ENCODE assay signal across 9 cellular contexts in genomic region chr11:3849297-3849874, GRCh38. TPM values are rescaled to one million over a fixed set of nuclear protein-coding genes. Genes with fewer than 3 reads are reported as not detected.
A peak's percentile ranks its signal among the peaks of the same experiment; 100 is the strongest.
DNase-seq lines count a peak whose midpoint lies in the region; ATAC-seq, FAIRE-seq and TF ChIP-seq lines count a peak whose summit lies in the region.
"Had no signal": no experiment of that assay in that cellular context is flagged by ENCODE, and none has a peak within 500 bp of the region (broad histone marks: within the 10 kb centered on the region; RNA-seq: fewer than 3 reads in every experiment).

No MANE protein-coding gene starts in this region.

- no peak overlapping the region for H2AFZ ChIP-seq in HCT116 (ENCODE audit: low read depth, low read length, poor library complexity, severe bottlenecking)
- no peak overlapping the region for H2AFZ ChIP-seq in OCI-LY3 (ENCODE audit: low read depth, low read length)
- no peak overlapping the region for H2AFZ ChIP-seq in keratinocyte (ENCODE audit: control insufficient read depth, low read length)

- no peak overlapping the region for H3K27ac ChIP-seq in HCT116 (ENCODE audit: low read depth, low read length)
- no peak overlapping the region for H3K27ac ChIP-seq in OCI-LY3 (ENCODE audit: low read length)
- no peak overlapping the region for H3K27ac ChIP-seq in keratinocyte (ENCODE audit: control insufficient read depth, insufficient read depth, low read length)
- H3K27ac ChIP-seq in thyroid gland: no peak overlapping the region
- H3K27ac ChIP-seq: skin epidermis had no signal

- no peaks in the 10 kb centered on the region for H4K20me1 ChIP-seq in HCT116 (ENCODE audit: insufficient read depth)
- H4K20me1 ChIP-seq in OCI-LY3 (ENCODE audit: insufficient read depth, low read length): no peaks in the 10 kb centered on the region
- H4K20me1 ChIP-seq in keratinocyte (ENCODE audit: control insufficient read depth, extremely low read depth, insufficient read depth, low read length): no peaks in the 10 kb centered on the region

- RAD21 ChIA-PET in HCT116 (lab: Charles Lee; ENCODE audit: low non-redundant PET in 1 of 2, low total read pairs in 2 of 2, uncharacterized antibody in 2 of 2, unreplicated experiment in 2 of 2): interaction anchor here (0.7 to 2.3 kb wide), 5 partner anchors 10 to 229 kb away, joined by 3 to 19 read pairs (median 5); no protein-coding TSS in a partner anchor

- dilution Hi-C loops in keratinocyte (cut with MboI; ENCODE audit: extremely low pct_ligation_motif_present, low sequenced_read_pairs): no loop called here

- 62 to 63% methylated on average over 10 of the region's 10 CpGs for WGBS in thyroid gland, 2 donors

- H3K4me1 ChIP-seq in HCT116 (ENCODE audit: control insufficient read depth in 1 of 2, insufficient read depth in 2 of 2, low read length in 2 of 2) (peaks cover 5 to 19% of the 10 kb centered on the region in 2 experiments), OCI-LY3 (ENCODE audit: low read length) (peaks cover 19% of the 10 kb centered on the region), keratinocyte (ENCODE audit: control insufficient read depth, extremely low read depth, insufficient read depth, low read length) (peaks cover 4% of the 10 kb centered on the region), thyroid gland (peaks cover 6% of the 10 kb centered on the region in 2 donors)

- DNase-seq in DMS53 (lab: John Stamatoyannopoulos, UW) (peak; percentile 64), HCT116 (ENCODE audit: low read depth, low spot score) (no peak), astrocyte of the hippocampus (ENCODE audit: low read depth, low spot score) (peak; percentile 68), keratinocyte (ENCODE audit: low read depth, low spot score) (no peak), thyroid gland (no peak), pons (ENCODE audit: low spot score) (no peak)
- DNase-seq in activated T-helper 2 cell treated with anti-CD3 and anti-CD28 coated beads, Interferon-gamma antibody, Interleukin-2, Interleukin-4, amounts not matched to agents 10 μg/mL and 5 μg/mL and 100 μg/mL, durations not matched to agents 14 hours and 24 hours and 36 hours (ENCODE audit: low spot score): no peak

- H3K9me3 Mint-ChIP-seq in activated T-helper 2 cell treated with anti-CD3 and anti-CD28 coated beads, Interferon-gamma antibody, Interleukin-2, Interleukin-4, amounts not matched to agents 10 μg/mL and 5 μg/mL and 100 μg/mL, durations not matched to agents 14 hours and 24 hours and 36 hours: no peaks in the 10 kb centered on the region

- H3K9me2 ChIP-seq in HCT116 (ENCODE audit: insufficient read depth): no peaks in the 10 kb centered on the region

- H3K27ac Mint-ChIP-seq in activated T-helper 2 cell treated with anti-CD3 and anti-CD28 coated beads, Interferon-gamma antibody, Interleukin-2, Interleukin-4, amounts not matched to agents 10 μg/mL and 5 μg/mL and 100 μg/mL, durations not matched to agents 14 hours and 24 hours and 36 hours: no peak overlapping the region

- TF ChIP-seq CTCF in HCT116 (IDR thresholded peaks at IDR 0.05 in 2 of 3, conservative IDR thresholded peaks at IDR 0.05 in 1 of 3; ENCODE audit: borderline replicate concordance in 1 of 3, insufficient read depth in 1 of 3, low read depth in 2 of 3, low read length in 2 of 3): peak; percentile 70 to 80 (median 77); a peak in 5 of 6 replicates
- TF ChIP-seq CTCF in OCI-LY3 (IDR thresholded peaks at IDR 0.05; ENCODE audit: low read depth, low read length): peak; percentile 76
- peak; percentile 55 to 67 (median 57) for TF ChIP-seq CTCF in keratinocyte (optimal IDR thresholded peaks at IDR 0.05 in 1 of 3, IDR thresholded peaks at IDR 0.05 in 1 of 3, conservative IDR thresholded peaks at IDR 0.05 in 1 of 3; ENCODE audit: extremely low read depth in 1 of 3, insufficient read depth in 2 of 3, low read length in 3 of 3)
- peak in 5 of 6 experiments; percentile 33 to 75 (median 70) for TF ChIP-seq CTCF in thyroid gland (IDR thresholded peaks at IDR 0.05)

- H3K27me3 ChIP-seq in HCT116 (ENCODE audit: insufficient read depth, low read length): 0 out of 2 replicates have a peak, but pooled peaks cover 3% of the 10 kb centered on the region
- H3K27me3 ChIP-seq in OCI-LY3 (ENCODE audit: low read depth, low read length): peaks cover 8% of the 10 kb centered on the region
- no peaks in the 10 kb centered on the region for H3K27me3 ChIP-seq in keratinocyte (ENCODE audit: control insufficient read depth, extremely low read depth, insufficient read depth, low read length)
- H3K27me3 ChIP-seq in thyroid gland: no peaks in the 10 kb centered on the region

- H3K79me2 ChIP-seq in HCT116 (ENCODE audit: insufficient read depth, low read length): no peaks in the 10 kb centered on the region
- H3K79me2 ChIP-seq in OCI-LY3 (ENCODE audit: low read length): no peaks in the 10 kb centered on the region
- H3K79me2 ChIP-seq in keratinocyte (ENCODE audit: control insufficient read depth, insufficient read depth, low read length): no peaks in the 10 kb centered on the region

- H3K27me3 Mint-ChIP-seq in activated T-helper 2 cell treated with anti-CD3 and anti-CD28 coated beads, Interferon-gamma antibody, Interleukin-2, Interleukin-4, amounts not matched to agents 10 μg/mL and 5 μg/mL and 100 μg/mL, durations not matched to agents 14 hours and 24 hours and 36 hours (ENCODE audit: low read depth): no peaks in the 10 kb centered on the region

- no peak for TF ChIP-seq POLR2A in HCT116 (IDR thresholded peaks at IDR 0.05; ENCODE audit: borderline replicate concordance, extremely low read depth, insufficient read depth, insufficient read length)
- TF ChIP-seq POLR2A in thyroid gland (IDR thresholded peaks at IDR 0.05): no peak

- peak; percentile 78 for FAIRE-seq in keratinocyte (lab: Jason Lieb, UNC)

- CTCF ChIA-PET in HCT116 (lab: Charles Lee): interaction anchor here (0.7 to 4.8 kb wide), 18 partner anchors 8 to 690 kb away, joined by 3 to 152 read pairs (median 5); partner anchors contain the start of gene RHOG

- H3K4me2 ChIP-seq in HCT116 (ENCODE audit: low read length): no peak overlapping the region
- no peak overlapping the region for H3K4me2 ChIP-seq in OCI-LY3 (ENCODE audit: low read length)
- H3K4me2 ChIP-seq in keratinocyte (ENCODE audit: control insufficient read depth, extremely low read depth, insufficient read depth, low read depth, low read length): no peak overlapping the region

- H3K4me1 Mint-ChIP-seq in activated T-helper 2 cell treated with anti-CD3 and anti-CD28 coated beads, Interferon-gamma antibody, Interleukin-2, Interleukin-4, amounts not matched to agents 10 μg/mL and 5 μg/mL and 100 μg/mL, durations not matched to agents 14 hours and 24 hours and 36 hours (ENCODE audit: low read depth): peaks cover 46% of the 10 kb centered on the region

- POLR2A ChIA-PET in HCT116 (lab: Charles Lee): interaction anchor here (1.2 kb wide), 1 partner anchor 224 kb away, joined by 8 read pairs; no protein-coding TSS in a partner anchor

- no TSS peak for BruUV-seq in HCT116 (replicated peaks; lab: Mats Ljungman, UMichigan)

- no peak overlapping the region for H3K9ac ChIP-seq in HCT116 (ENCODE audit: low read length)
- no peak overlapping the region for H3K9ac ChIP-seq in OCI-LY3 (ENCODE audit: low read length)
- H3K9ac ChIP-seq in keratinocyte (ENCODE audit: control insufficient read depth, extremely low read depth, insufficient read depth, low read length): no peak overlapping the region

- H3K36me3 ChIP-seq in HCT116 (ENCODE audit: control insufficient read depth in 1 of 2, insufficient read depth in 2 of 2, low read length in 2 of 2) (no peaks in the 10 kb centered on the region), OCI-LY3 (replicated peaks; ENCODE audit: low read depth, low read length) (no peaks in the 10 kb centered on the region), keratinocyte (ENCODE audit: control insufficient read depth in 2 of 2, extremely low read depth in 1 of 2, insufficient read depth in 2 of 2, low read length in 2 of 2) (no peaks in the 10 kb centered on the region), thyroid gland (no peaks in the 10 kb centered on the region)

- H3K9me3 ChIP-seq in HCT116 (ENCODE audit: control insufficient read depth in 1 of 2, insufficient read depth in 1 of 2, low read depth in 1 of 2, low read length in 2 of 2) (no peaks in the 10 kb centered on the region), OCI-LY3 (ENCODE audit: insufficient read depth, low read length) (no peaks in the 10 kb centered on the region), keratinocyte (ENCODE audit: control insufficient read depth, low read depth, low read length) (no peaks in the 10 kb centered on the region), thyroid gland (no peaks in the 10 kb centered on the region)

- no peak overlapping the region for H3K4me3 Mint-ChIP-seq in activated T-helper 2 cell treated with anti-CD3 and anti-CD28 coated beads, Interferon-gamma antibody, Interleukin-2, Interleukin-4, amounts not matched to agents 10 μg/mL and 5 μg/mL and 100 μg/mL, durations not matched to agents 14 hours and 24 hours and 36 hours (ENCODE audit: low read depth)

- peak; percentile 77 for TF ChIP-seq RAD21 in HCT116 (IDR thresholded peaks at IDR 0.05; ENCODE audit: low read depth)

- H3K4me3 ChIP-seq in HCT116 (replicated peaks in 1 of 2; ENCODE audit: low read depth in 1 of 2, low read length in 2 of 2) (no peak overlapping the region), OCI-LY3 (ENCODE audit: low read length) (no peak overlapping the region), keratinocyte (ENCODE audit: control insufficient read depth in 2 of 3, extremely low read depth in 1 of 3, insufficient read depth in 2 of 3, low read depth in 1 of 3, low read length in 3 of 3) (no peak overlapping the region), thyroid gland (replicated peaks in 1 of 3) (no peak overlapping the region)
- H3K4me3 ChIP-seq: skin epidermis had no signal

- no peaks in the 10 kb centered on the region for H3K9me1 ChIP-seq in keratinocyte (ENCODE audit: control insufficient read depth, extremely low read depth, insufficient read depth, low read length)

- peak; percentile 91 for ATAC-seq in HCT116

- H3K36me3 Mint-ChIP-seq in activated T-helper 2 cell treated with anti-CD3 and anti-CD28 coated beads, Interferon-gamma antibody, Interleukin-2, Interleukin-4, amounts not matched to agents 10 μg/mL and 5 μg/mL and 100 μg/mL, durations not matched to agents 14 hours and 24 hours and 36 hours (ENCODE audit: low read depth): no peaks in the 10 kb centered on the region

- intact Hi-C loops in HCT116 (cut with micrococcal nuclease): loop anchor here (1.0 kb wide), 1 partner anchor 223 kb away; no protein-coding TSS in a partner anchor
- intact Hi-C loops in thyroid gland (cut with DNase I): no loop called here
- intact Hi-C loops in activated T-helper 2 cell treated with anti-CD3 and anti-CD28 coated beads, Interferon-gamma antibody, Interleukin-2, Interleukin-4, amounts not matched to agents 10 μg/mL and 5 μg/mL and 100 μg/mL, durations not matched to agents 14 hours and 24 hours and 36 hours (cut with micrococcal nuclease): loop anchor here (1.0 kb wide), 1 partner anchor 223 kb away; no protein-coding TSS in a partner anchor

RNA-seq across cellular contexts. Expression of gene STIM1, which starts 6.1 kb away (rescaled TPM):
- total RNA-seq in HCT116 (2021; ENCODE audit: unreplicated experiment): 22.3 TPM
- 21.8 and 42.9 TPM in 2 replicates for polyA plus RNA-seq in HCT116 (2012)
- polyA plus RNA-seq in keratinocyte: 23.7 to 39.4 TPM (median 25.1 TPM) in 3 replicates
- polyA plus RNA-seq in keratinocyte (2011; ENCODE audit: low read depth): 50.8 TPM
- polyA plus RNA-seq in keratinocyte (2011; cell fraction: cytosol; rRNA removed): 24.4 and 25.1 TPM in 2 replicates
- polyA plus RNA-seq in keratinocyte (2011; cell fraction: nucleus; rRNA removed): 77.4 and 77.5 TPM in 2 replicates
- polyA plus RNA-seq in keratinocyte (2012; ENCODE audit: low replicate concordance): 36.8 and 44.7 TPM in 2 replicates
- polyA minus RNA-seq in keratinocyte: 99.8 to 170 TPM (median 101 TPM) in 3 replicates
- polyA minus RNA-seq in keratinocyte (2011; cell fraction: cytosol; rRNA and poly(A)+ RNA removed): 58.5 TPM
- 91.7 and 126 TPM in 2 replicates for polyA minus RNA-seq in keratinocyte (2011; cell fraction: nucleus; rRNA and poly(A)+ RNA removed)
- 10 to 100 TPM; 54.3 to 89.2 (median 71.0) TPM for total RNA-seq in thyroid gland
- 77.6 and 78.0 TPM in 2 replicates for total RNA-seq in activated T-helper 2 cell treated with anti-CD3 and anti-CD28 coated beads, Interferon-gamma antibody, Interleukin-2, Interleukin-4, amounts not matched to agents 10 μg/mL and 5 μg/mL and 100 μg/mL, durations not matched to agents 14 hours and 24 hours and 36 hours

RNA-seq across cellular contexts. Expression of gene RHOG, which starts 8.6 kb away (rescaled TPM):
- 49.1 TPM for total RNA-seq in HCT116 (2021; ENCODE audit: unreplicated experiment)
- polyA plus RNA-seq in HCT116 (2012): 57.6 and 69.9 TPM in 2 replicates
- 39.8 to 84.6 TPM (median 67.1 TPM) in 3 replicates for polyA plus RNA-seq in keratinocyte
- polyA plus RNA-seq in keratinocyte (2011; ENCODE audit: low read depth): 17.7 TPM
- 67.3 and 106 TPM in 2 replicates for polyA plus RNA-seq in keratinocyte (2011; cell fraction: cytosol; rRNA removed)
- 32.3 and 51.6 TPM in 2 replicates for polyA plus RNA-seq in keratinocyte (2011; cell fraction: nucleus; rRNA removed)
- polyA plus RNA-seq in keratinocyte (2012; ENCODE audit: low replicate concordance): 69.4 and 84.6 TPM in 2 replicates
- polyA minus RNA-seq in keratinocyte: 82.3 to 191 TPM (median 136 TPM) in 3 replicates
- 134 TPM for polyA minus RNA-seq in keratinocyte (2011; cell fraction: cytosol; rRNA and poly(A)+ RNA removed)
- polyA minus RNA-seq in keratinocyte (2011; cell fraction: nucleus; rRNA and poly(A)+ RNA removed): 31.6 and 33.4 TPM in 2 replicates
- 10 to 100 TPM; 17.3 to 39.0 (median 27.8) TPM for total RNA-seq in thyroid gland
- 174 and 177 TPM in 2 replicates for total RNA-seq in activated T-helper 2 cell treated with anti-CD3 and anti-CD28 coated beads, Interferon-gamma antibody, Interleukin-2, Interleukin-4, amounts not matched to agents 10 μg/mL and 5 μg/mL and 100 μg/mL, durations not matched to agents 14 hours and 24 hours and 36 hours

RNA-seq across cellular contexts. Expression of gene PGAP2, which starts 41.0 kb away (rescaled TPM):
- total RNA-seq in HCT116 (2021; ENCODE audit: unreplicated experiment) (30.5 TPM), thyroid gland (10 to 100 TPM; 24.6 to 36.5 (median 30.5) TPM)
- polyA plus RNA-seq in HCT116 (2012): 49.7 and 50.6 TPM in 2 replicates
- polyA plus RNA-seq in keratinocyte: 37.3 to 59.8 TPM (median 46.2 TPM) in 3 replicates
- polyA plus RNA-seq in keratinocyte (2011; ENCODE audit: low read depth): 12.1 TPM
- polyA plus RNA-seq in keratinocyte (2011; cell fraction: cytosol; rRNA removed): 41.8 and 49.9 TPM in 2 replicates
- 85.2 and 108 TPM in 2 replicates for polyA plus RNA-seq in keratinocyte (2011; cell fraction: nucleus; rRNA removed)
- polyA plus RNA-seq in keratinocyte (2012; ENCODE audit: low replicate concordance): 30.4 and 55.5 TPM in 2 replicates
- polyA minus RNA-seq in keratinocyte: 58.5 to 85.3 TPM (median 81.3 TPM) in 3 replicates
- 39.9 TPM for polyA minus RNA-seq in keratinocyte (2011; cell fraction: cytosol; rRNA and poly(A)+ RNA removed)
- polyA minus RNA-seq in keratinocyte (2011; cell fraction: nucleus; rRNA and poly(A)+ RNA removed): 23.6 and 23.7 TPM in 2 replicates
- total RNA-seq in activated T-helper 2 cell treated with anti-CD3 and anti-CD28 coated beads, Interferon-gamma antibody, Interleukin-2, Interleukin-4, amounts not matched to agents 10 μg/mL and 5 μg/mL and 100 μg/mL, durations not matched to agents 14 hours and 24 hours and 36 hours: 23.8 and 30.3 TPM in 2 replicates

RNA-seq across cellular contexts. Expression of gene NUP98, which starts 52.0 kb away (rescaled TPM):
- total RNA-seq in HCT116 (2021; ENCODE audit: unreplicated experiment) (98.4 TPM), thyroid gland (100 to 1,000 TPM; 117 to 188 (median 160) TPM)
- 80.0 and 82.3 TPM in 2 replicates for polyA plus RNA-seq in HCT116 (2012)
- 66.9 to 93.1 TPM (median 78.9 TPM) in 3 replicates for polyA plus RNA-seq in keratinocyte
- polyA plus RNA-seq in keratinocyte (2011; ENCODE audit: low read depth): 30.9 TPM
- polyA plus RNA-seq in keratinocyte (2011; cell fraction: cytosol; rRNA removed): 70.5 and 86.2 TPM in 2 replicates
- 182 and 231 TPM in 2 replicates for polyA plus RNA-seq in keratinocyte (2011; cell fraction: nucleus; rRNA removed)
- polyA plus RNA-seq in keratinocyte (2012; ENCODE audit: low replicate concordance): 40.3 and 50.0 TPM in 2 replicates
- polyA minus RNA-seq in keratinocyte: 287 to 351 TPM (median 326 TPM) in 3 replicates
- 112 TPM for polyA minus RNA-seq in keratinocyte (2011; cell fraction: cytosol; rRNA and poly(A)+ RNA removed)
- polyA minus RNA-seq in keratinocyte (2011; cell fraction: nucleus; rRNA and poly(A)+ RNA removed): 177 and 215 TPM in 2 replicates
- total RNA-seq in activated T-helper 2 cell treated with anti-CD3 and anti-CD28 coated beads, Interferon-gamma antibody, Interleukin-2, Interleukin-4, amounts not matched to agents 10 μg/mL and 5 μg/mL and 100 μg/mL, durations not matched to agents 14 hours and 24 hours and 36 hours: 123 and 131 TPM in 2 replicates

Comparison
In these comparisons a context has a peak if more than half of its experiments do, and no peak if none do; other contexts are left out.
1. DNase-seq: peak in DMS53 (single experiment) and astrocyte of the hippocampus (single experiment); none in HCT116 (single experiment), keratinocyte (single experiment), thyroid gland (0 of 2), activated T-helper 2 cell treated with anti-CD3 and anti-CD28 coated beads, Interferon-gamma antibody, Interleukin-2, Interleukin-4, amounts not matched to agents 10 μg/mL and 5 μg/mL and 100 μg/mL, durations not matched to agents 14 hours and 24 hours and 36 hours (single experiment) and pons (single experiment).
2. Peak in every context shown above with its lines, with median percentiles within 50 percentile points of each other: CTCF ChIP-seq.